Comparison of ENCODE assay signal across 10 cellular contexts in genomic region chr7:48251766-48252165, GRCh38.
A peak's percentile ranks its signal among the peaks of the same experiment; 100 is the strongest.
DNase-seq lines count a peak whose midpoint lies in the region; ATAC-seq and TF ChIP-seq lines count a peak whose summit lies in the region.
"Had no signal": no experiment of that assay in that cellular context is flagged by ENCODE, and none has a peak within 500 bp of the region (broad histone marks: within the 10 kb centered on the region; RNA-seq: fewer than 3 reads in every experiment).

No MANE protein-coding gene starts in this region.

- H3K4me1 Mint-ChIP-seq in activated CD8-positive, alpha-beta T cell treated with anti-CD3 and anti-CD28 coated beads for 36 hours (ENCODE audit: low read depth): peaks cover 7% of the 10 kb centered on the region
- H3K4me1 Mint-ChIP-seq in activated CD8-positive, alpha-beta T cell treated with anti-CD3 and anti-CD28 coated beads, Interleukin-2, amount 10 ng/mL, durations not matched to agents 7 days and 5 days (ENCODE audit: low read depth): no peaks in the 10 kb centered on the region
- H3K4me1 Mint-ChIP-seq in nephron: peaks cover 9% of the 10 kb centered on the region

- TF ChIP-seq CTCF in activated CD8-positive, alpha-beta T cell treated with anti-CD3 and anti-CD28 coated beads for 36 hours (IDR thresholded peaks at IDR 0.05): no peak
- TF ChIP-seq CTCF in nephron (IDR thresholded peaks at IDR 0.05; ENCODE audit: unreplicated experiment in 3 of 3): no peak

- CTCF ChIA-PET in activated CD8-positive, alpha-beta T cell treated with anti-CD3 and anti-CD28 coated beads for 36 hours (lab: Charles Lee): interaction anchor here (1.5 kb wide), 1 partner anchor 23 kb away, joined by 3 read pairs; no protein-coding TSS in a partner anchor
- CTCF ChIA-PET in activated CD8-positive, alpha-beta T cell treated with anti-CD3 and anti-CD28 coated beads, Interleukin-2, amount 10 ng/mL, durations not matched to agents 7 days and 5 days (lab: Charles Lee): interaction anchor here (1.5 kb wide), 1 partner anchor 9 kb away, joined by 3 read pairs; no protein-coding TSS in a partner anchor

- peaks cover 2% of the 10 kb centered on the region for H3K27me3 Mint-ChIP-seq in activated CD8-positive, alpha-beta T cell treated with anti-CD3 and anti-CD28 coated beads for 36 hours
- H3K27me3 Mint-ChIP-seq in activated CD8-positive, alpha-beta T cell treated with anti-CD3 and anti-CD28 coated beads, Interleukin-2, amount 10 ng/mL, durations not matched to agents 7 days and 5 days (ENCODE audit: low read depth): peaks cover 3% of the 10 kb centered on the region
- H3K27me3 Mint-ChIP-seq in nephron (ENCODE audit: low read depth): no peaks in the 10 kb centered on the region

- no peaks in the 10 kb centered on the region for H3K9me3 Mint-ChIP-seq in activated CD8-positive, alpha-beta T cell treated with anti-CD3 and anti-CD28 coated beads for 36 hours
- no peaks in the 10 kb centered on the region for H3K9me3 Mint-ChIP-seq in activated CD8-positive, alpha-beta T cell treated with anti-CD3 and anti-CD28 coated beads, Interleukin-2, amount 10 ng/mL, durations not matched to agents 7 days and 5 days (ENCODE audit: insufficient read depth)
- H3K9me3 Mint-ChIP-seq in nephron: no peaks in the 10 kb centered on the region
- H3K9me3 Mint-ChIP-seq: effector memory CD8-positive, alpha-beta T cell had no signal

- intact Hi-C loops in activated CD8-positive, alpha-beta T cell treated with anti-CD3 and anti-CD28 coated beads for 36 hours (cut with micrococcal nuclease): no loop called here
- intact Hi-C loops in Right ventricle myocardium superior (cut with DNase I): no loop called here

- no peaks in the 10 kb centered on the region for H3K36me3 Mint-ChIP-seq in activated CD8-positive, alpha-beta T cell treated with anti-CD3 and anti-CD28 coated beads for 36 hours (ENCODE audit: low read depth)
- H3K36me3 Mint-ChIP-seq in activated CD8-positive, alpha-beta T cell treated with anti-CD3 and anti-CD28 coated beads, Interleukin-2, amount 10 ng/mL, durations not matched to agents 7 days and 5 days (ENCODE audit: low read depth): no peaks in the 10 kb centered on the region
- H3K36me3 Mint-ChIP-seq in nephron (ENCODE audit: low read depth): no peaks in the 10 kb centered on the region

- DNase-seq in activated CD8-positive, alpha-beta T cell treated with anti-CD3 and anti-CD28 coated beads for 36 hours: no peak
- no peak for DNase-seq in activated CD8-positive, alpha-beta T cell treated with anti-CD3 and anti-CD28 coated beads, Interleukin-2, amount 10 ng/mL, durations not matched to agents 7 days and 5 days
- DNase-seq in kidney tubule cell (ENCODE audit: low spot score) (no peak), SHP77 (lab: John Stamatoyannopoulos, UW) (no peak), Right ventricle myocardium superior (no peak)
- DNase-seq: effector memory CD8-positive, alpha-beta T cell; right lobe of liver had no signal

- H3K27ac Mint-ChIP-seq in activated CD8-positive, alpha-beta T cell treated with anti-CD3 and anti-CD28 coated beads for 36 hours: no peak overlapping the region
- H3K27ac Mint-ChIP-seq in activated CD8-positive, alpha-beta T cell treated with anti-CD3 and anti-CD28 coated beads, Interleukin-2, amount 10 ng/mL, durations not matched to agents 7 days and 5 days: no peak overlapping the region
- H3K27ac Mint-ChIP-seq in nephron: peak overlapping the region in 2 of 3 experiments; percentile 21 to 69
- H3K27ac Mint-ChIP-seq: effector memory CD8-positive, alpha-beta T cell had no signal

- no peak overlapping the region for H3K4me3 Mint-ChIP-seq in activated CD8-positive, alpha-beta T cell treated with anti-CD3 and anti-CD28 coated beads for 36 hours
- H3K4me3 Mint-ChIP-seq in activated CD8-positive, alpha-beta T cell treated with anti-CD3 and anti-CD28 coated beads, Interleukin-2, amount 10 ng/mL, durations not matched to agents 7 days and 5 days: no peak overlapping the region
- H3K4me3 Mint-ChIP-seq in nephron: no peak overlapping the region
- H3K4me3 Mint-ChIP-seq: effector memory CD8-positive, alpha-beta T cell had no signal

- POLR2A ChIA-PET in activated CD8-positive, alpha-beta T cell treated with anti-CD3 and anti-CD28 coated beads for 36 hours (lab: Charles Lee): no interaction called here
- POLR2A ChIA-PET in activated CD8-positive, alpha-beta T cell treated with anti-CD3 and anti-CD28 coated beads, Interleukin-2, amount 10 ng/mL, durations not matched to agents 7 days and 5 days (lab: Charles Lee): no interaction called here

- peak; percentile 61 for ATAC-seq in activated CD8-positive, alpha-beta T cell treated with anti-CD3 and anti-CD28 coated beads for 36 hours
- ATAC-seq in activated CD8-positive, alpha-beta T cell treated with anti-CD3 and anti-CD28 coated beads, Interleukin-2, amount 10 ng/mL, durations not matched to agents 7 days and 5 days: no peak
- ATAC-seq in GM21737 (IDR thresholded peaks at IDR 0.05; ENCODE audit: unreplicated experiment) (peak; percentile 82), HG03442 (IDR thresholded peaks at IDR 0.05; ENCODE audit: unreplicated experiment) (peak; percentile 94), Right ventricle myocardium superior (ENCODE audit: poor library complexity) (no peak)
- ATAC-seq: effector memory CD8-positive, alpha-beta T cell; right lobe of liver had no signal

Comparison
In these comparisons a context has a peak if more than half of its experiments do, and no peak if none do; other contexts are left out.
1. ATAC-seq: peak in activated CD8-positive, alpha-beta T cell treated with anti-CD3 and anti-CD28 coated beads for 36 hours (single experiment), GM21737 (single experiment) and HG03442 (single experiment); none in activated CD8-positive, alpha-beta T cell treated with anti-CD3 and anti-CD28 coated beads, Interleukin-2, amount 10 ng/mL, durations not matched to agents 7 days and 5 days (single experiment) and Right ventricle myocardium superior (single experiment).
2. H3K27ac Mint-ChIP-seq: peak in nephron (2 of 3); none in activated CD8-positive, alpha-beta T cell treated with anti-CD3 and anti-CD28 coated beads for 36 hours (single experiment) and activated CD8-positive, alpha-beta T cell treated with anti-CD3 and anti-CD28 coated beads, Interleukin-2, amount 10 ng/mL, durations not matched to agents 7 days and 5 days (single experiment).